34 cellular contexts compared by ENCODE assay signal in the genomic region with DNA sequence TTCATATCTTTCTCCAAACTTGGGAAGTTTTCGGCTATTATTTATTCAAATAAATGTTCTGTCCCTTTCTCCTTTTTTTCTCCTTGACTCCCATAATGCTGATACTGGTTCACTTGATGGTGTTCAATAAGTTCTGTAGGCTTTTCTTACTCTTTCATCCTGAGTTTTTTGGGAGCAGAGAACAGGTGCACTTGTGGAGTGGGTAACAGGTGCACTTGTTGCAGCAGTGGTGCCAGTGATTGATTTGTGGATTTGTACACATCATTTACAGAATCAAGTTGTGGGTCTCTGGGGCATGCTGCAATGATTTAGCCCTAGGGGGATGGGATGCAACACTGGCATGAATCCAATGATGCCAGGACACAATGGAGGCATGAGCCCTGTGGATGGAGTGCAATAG. TPM values are rescaled to one million over a fixed set of nuclear protein-coding genes. Genes with fewer than 3 reads are reported as not detected.
"Had no signal": no experiment of that assay in that cellular context is flagged by ENCODE, and none has a peak within 500 bp of the region (broad histone marks: within the 10 kb centered on the region; RNA-seq: fewer than 3 reads in every experiment).

No MANE protein-coding gene starts in this region.

- H3K4me1 ChIP-seq: adrenal gland, ascending aorta, body of pancreas, breast epithelium had no signal

- H3K9me3 ChIP-seq: ascending aorta had no signal

- H3K4me3 ChIP-seq: adrenal gland, ascending aorta, body of pancreas, breast epithelium, cardiac muscle cell had no signal

- ATAC-seq: activated naive CD4-positive, alpha-beta T cell treated with anti-CD3 and anti-CD28 coated beads, Interleukin-2, amount 50 U/mL, for 72 hours; activated naive CD8-positive, alpha-beta T cell treated with anti-CD3 and anti-CD28 coated beads, Interleukin-2, amount 50 U/mL, for 24 hours; activated T-cell treated with anti-CD3 and anti-CD28 coated beads, Interleukin-2, amount 50 U/mL, for 4 hours; activated T-cell treated with anti-CD3 and anti-CD28 coated beads, Interleukin-2, amount 50 U/mL, for 72 hours; activated T-helper 17 cell treated with anti-CD3 and anti-CD28 coated beads, Interleukin-2, amount 50 U/mL, for 72 hours; body of pancreas had no signal

- H3K36me3 ChIP-seq: adrenal gland, ascending aorta, brain microvascular endothelial cell, breast epithelium, cardiac muscle cell had no signal

- DNase-seq: activated effector memory CD4-positive, alpha-beta T cell treated with anti-CD3 and anti-CD28 coated beads, Interleukin-2, amount 50 U/mL, for 16 hours; activated effector memory CD4-positive, alpha-beta T cell treated with Interleukin-2 at 50 U/mL for 16 hours; activated gamma-delta T cell; activated gamma-delta T cell treated with Interleukin-2 at 50 U/mL for 16 hours; activated naive CD4-positive, alpha-beta T cell; activated naive CD4-positive, alpha-beta T cell treated with anti-CD3 and anti-CD28 coated beads for 36 hours; activated naive CD4-positive, alpha-beta T cell treated with anti-CD3 and anti-CD28 coated beads, Interleukin-2, amount 10 ng/mL, durations not matched to agents 7 days and 5 days; activated naive CD4-positive, alpha-beta T cell treated with anti-CD3 and anti-CD28 coated beads, Interleukin-2, amount 50 U/mL, for 16 hours; activated naive CD4-positive, alpha-beta T cell treated with Interleukin-2 at 50 U/mL for 16 hours; activated naive CD8-positive, alpha-beta T cell treated with anti-CD3 and anti-CD28 coated beads for 36 hours; activated naive CD8-positive, alpha-beta T cell treated with anti-CD3 and anti-CD28 coated beads, Interleukin-2, amount 10 ng/mL, durations not matched to agents 7 days and 5 days; activated naive CD8-positive, alpha-beta T cell treated with anti-CD3 and anti-CD28 coated beads, Interleukin-2, amount 50 U/mL, for 24 hours; activated T-cell treated with anti-CD3 and anti-CD28 coated beads, Interleukin-2, amount 50 U/mL, for 24 hours; activated T-cell treated with anti-CD3 and anti-CD28 coated beads, Interleukin-2, amount 50 U/mL, for 4 hours; activated T-cell treated with anti-CD3 and anti-CD28 coated beads, Interleukin-2, amount 50 U/mL, for 48 hours; activated T-cell treated with anti-CD3 and anti-CD28 coated beads, Interleukin-2, amount 50 U/mL, for 72 hours; adrenal gland; amniotic stem cell; amygdala; anterior cingulate cortex; aorta; body of pancreas; brain microvascular endothelial cell; caudate nucleus; central memory CD4-positive, alpha-beta T cell; cerebellar nuclear complex had no signal

- FAIRE-seq: astrocyte, bronchial epithelial cell had no signal

- H3K27ac ChIP-seq: adrenal gland, ascending aorta, body of pancreas, brain microvascular endothelial cell, breast epithelium, cardiac muscle cell had no signal

RNA-seq across cellular contexts. Expression of a gene that starts 14.8 kb away (rescaled TPM):
- polyA plus RNA-seq: adipose tissue, adrenal gland, aorta, cardiac muscle cell had no signal

RNA-seq across cellular contexts. Expression of a gene that starts 28.7 kb away (rescaled TPM):
- polyA plus RNA-seq: adipose tissue, adrenal gland, aorta, cardiac muscle cell had no signal

RNA-seq across cellular contexts. Expression of a gene that starts 31.6 kb away (rescaled TPM):
- polyA plus RNA-seq: adipose tissue, adrenal gland, aorta, cardiac muscle cell had no signal

RNA-seq across cellular contexts. Expression of a gene that starts 50.8 kb away (rescaled TPM):
- polyA plus RNA-seq: adipose tissue, adrenal gland, aorta, cardiac muscle cell had no signal
